ENCODE assay signal across 9 cellular contexts in genomic region chr9:112249277-112249676, GRCh38.
DNase-seq lines count a peak whose midpoint lies in the region; ATAC-seq and TF ChIP-seq lines count a peak whose summit lies in the region.
"Had no signal": no experiment of that assay in that cellular context is flagged by ENCODE, and none has a peak within 500 bp of the region (broad histone marks: within the 10 kb centered on the region; RNA-seq: fewer than 3 reads in every experiment).

No MANE protein-coding gene starts in this region.

- no peak overlapping the region for H3K4me3 Mint-ChIP-seq in CD4-positive, alpha-beta T cell

- ATAC-seq in CD4-positive, alpha-beta T cell (ENCODE audit: poor library complexity), result no peak
- ATAC-seq in GM19467 (IDR thresholded peaks at IDR 0.05; ENCODE audit: unreplicated experiment), result peak; percentile 66
- peak; percentile 85 for ATAC-seq in HG03354 (IDR thresholded peaks at IDR 0.05; ENCODE audit: poor library complexity, severe bottlenecking, unreplicated experiment)

- intact Hi-C loops in CD4-positive, alpha-beta T cell (cut with DNase I, micrococcal nuclease), result no loop called here

- no peaks in the 10 kb centered on the region for H3K9me3 Mint-ChIP-seq in CD4-positive, alpha-beta T cell

- H3K27me3 Mint-ChIP-seq in CD4-positive, alpha-beta T cell, result no peaks in the 10 kb centered on the region

- POLR2A ChIA-PET in CD4-positive, alpha-beta T cell (lab: Charles Lee), result no interaction called here

- TF ChIP-seq CTCF in CD4-positive, alpha-beta T cell (IDR thresholded peaks at IDR 0.05), result no peak
- TF ChIP-seq CTCF in brain microvascular endothelial cell (IDR thresholded peaks at IDR 0.05; ENCODE audit: low read depth, low read length, missing control alignments), result no peak

- peaks cover 37% of the 10 kb centered on the region for H3K4me1 Mint-ChIP-seq in CD4-positive, alpha-beta T cell (ENCODE audit: low read depth)

- H3K27ac Mint-ChIP-seq in CD4-positive, alpha-beta T cell, result peak overlapping the region; percentile 16

- CTCF ChIA-PET in CD4-positive, alpha-beta T cell (lab: Charles Lee), result interaction anchor here (1.4 kb wide), 1 partner anchor 12 kb away, joined by 3 read pairs; no protein-coding TSS in a partner anchor

- peaks cover 80% of the 10 kb centered on the region for H3K36me3 Mint-ChIP-seq in CD4-positive, alpha-beta T cell (ENCODE audit: low read depth)

- H3K9me3 ChIP-seq in CD4-positive, alpha-beta T cell (ENCODE audit: control insufficient read depth, low read length), result no peaks in the 10 kb centered on the region

- no peak overlapping the region for H3K4me3 ChIP-seq in brain microvascular endothelial cell (ENCODE audit: low read depth, low read length)

- no peak for DNase-seq in CD4-positive, alpha-beta T cell
- DNase-seq in brain microvascular endothelial cell, result no peak
- DNase-seq in KG1 (lab: John Stamatoyannopoulos, UW), result no peak
- no peak for DNase-seq in NCI-H1092 (lab: John Stamatoyannopoulos, UW)
- no peak for DNase-seq in cerebellum (ENCODE audit: low spot score)
- DNase-seq in SW480 (ENCODE audit: low spot score), result no peak
- DNase-seq: DMS79 treated with DMSO at 0.1 percent for 48 hours had no signal

- in situ Hi-C loops in brain microvascular endothelial cell (cut with HindIII; ENCODE audit: low pct_ligation_motif_present, low sequenced_read_pairs), result no loop called here

- H3K27me3 ChIP-seq in CD4-positive, alpha-beta T cell (ENCODE audit: control insufficient read depth, insufficient read depth, low read length), result no peaks in the 10 kb centered on the region
- H3K27me3 ChIP-seq in brain microvascular endothelial cell (replicated peaks), result no peaks in the 10 kb centered on the region

- H3K27ac ChIP-seq in CD4-positive, alpha-beta T cell (ENCODE audit: low read depth, low read length), result no peak overlapping the region
- H3K27ac ChIP-seq in brain microvascular endothelial cell, result peak overlapping the region; percentile 81

- H3K36me3 ChIP-seq in brain microvascular endothelial cell (replicated peaks), result no peaks in the 10 kb centered on the region
